1 cellular context compared by ENCODE assay signal in the genomic region with DNA sequence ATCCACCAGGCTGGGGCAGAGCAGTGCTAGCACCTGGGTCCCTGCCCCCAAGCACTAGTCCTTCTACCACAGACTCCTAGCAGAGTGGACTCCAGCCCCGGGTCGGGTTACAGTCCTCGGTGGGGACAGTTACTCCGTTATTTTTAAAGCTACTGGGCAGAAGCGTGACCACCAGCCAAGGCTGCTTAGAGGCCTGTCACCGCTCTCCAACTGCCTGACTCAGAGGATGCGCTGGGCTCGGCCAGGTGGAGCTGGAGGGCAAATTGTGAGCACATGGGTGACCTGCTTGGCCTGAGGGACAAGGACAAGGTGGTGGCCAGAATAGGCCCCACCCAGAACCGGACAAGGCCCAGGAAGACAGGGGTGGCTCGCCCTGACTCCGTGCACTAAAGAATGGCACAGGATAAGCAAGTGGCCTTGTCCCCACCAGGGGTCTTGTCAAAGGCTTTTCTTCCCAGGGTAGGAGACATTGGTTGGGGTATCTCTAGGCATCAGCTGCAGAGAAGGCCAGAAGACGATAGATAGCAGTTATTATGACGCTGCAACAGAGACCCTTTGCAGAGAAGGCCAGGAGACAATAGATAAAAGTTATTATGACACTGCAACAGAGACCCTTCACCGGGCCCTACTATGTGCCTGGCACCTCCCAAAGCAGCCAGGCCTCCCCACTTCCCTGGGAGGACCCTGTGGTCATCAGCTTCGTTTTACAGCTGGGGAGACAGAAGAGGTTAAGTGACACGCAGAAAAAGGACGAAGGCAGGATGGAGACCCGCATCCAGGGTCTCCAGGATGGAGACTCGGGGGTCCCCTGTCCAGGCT.
TF ChIP-seq lines count a peak whose summit lies in the region.

No MANE protein-coding gene starts in this region.

TF ChIP-seq in K562, 482 proteins besides CTCF, POLR2A, EP300 and RAD21 (continued from another document and continues in another):
- no peak for TF ChIP-seq PATZ1 (CRISPR knock-in tag; IDR thresholded peaks at IDR 0.05; ENCODE audit: borderline replicate concordance)
- no peak for TF ChIP-seq GABPB1 (CRISPR knock-in tag; IDR thresholded peaks at IDR 0.05)
- no peak for TF ChIP-seq SRSF1 (IDR thresholded peaks at IDR 0.05; ENCODE audit: low read depth, low read length)
- TF ChIP-seq ZNF3 (CRISPR knock-in tag; IDR thresholded peaks at IDR 0.05): no peak
- TF ChIP-seq, protein P1, sequence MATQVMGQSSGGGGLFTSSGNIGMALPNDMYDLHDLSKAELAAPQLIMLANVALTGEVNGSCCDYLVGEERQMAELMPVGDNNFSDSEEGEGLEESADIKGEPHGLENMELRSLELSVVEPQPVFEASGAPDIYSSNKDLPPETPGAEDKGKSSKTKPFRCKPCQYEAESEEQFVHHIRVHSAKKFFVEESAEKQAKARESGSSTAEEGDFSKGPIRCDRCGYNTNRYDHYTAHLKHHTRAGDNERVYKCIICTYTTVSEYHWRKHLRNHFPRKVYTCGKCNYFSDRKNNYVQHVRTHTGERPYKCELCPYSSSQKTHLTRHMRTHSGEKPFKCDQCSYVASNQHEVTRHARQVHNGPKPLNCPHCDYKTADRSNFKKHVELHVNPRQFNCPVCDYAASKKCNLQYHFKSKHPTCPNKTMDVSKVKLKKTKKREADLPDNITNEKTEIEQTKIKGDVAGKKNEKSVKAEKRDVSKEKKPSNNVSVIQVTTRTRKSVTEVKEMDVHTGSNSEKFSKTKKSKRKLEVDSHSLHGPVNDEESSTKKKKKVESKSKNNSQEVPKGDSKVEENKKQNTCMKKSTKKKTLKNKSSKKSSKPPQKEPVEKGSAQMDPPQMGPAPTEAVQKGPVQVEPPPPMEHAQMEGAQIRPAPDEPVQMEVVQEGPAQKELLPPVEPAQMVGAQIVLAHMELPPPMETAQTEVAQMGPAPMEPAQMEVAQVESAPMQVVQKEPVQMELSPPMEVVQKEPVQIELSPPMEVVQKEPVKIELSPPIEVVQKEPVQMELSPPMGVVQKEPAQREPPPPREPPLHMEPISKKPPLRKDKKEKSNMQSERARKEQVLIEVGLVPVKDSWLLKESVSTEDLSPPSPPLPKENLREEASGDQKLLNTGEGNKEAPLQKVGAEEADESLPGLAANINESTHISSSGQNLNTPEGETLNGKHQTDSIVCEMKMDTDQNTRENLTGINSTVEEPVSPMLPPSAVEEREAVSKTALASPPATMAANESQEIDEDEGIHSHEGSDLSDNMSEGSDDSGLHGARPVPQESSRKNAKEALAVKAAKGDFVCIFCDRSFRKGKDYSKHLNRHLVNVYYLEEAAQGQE (CRISPR knock-in tag; IDR thresholded peaks at IDR 0.05; ENCODE audit: low read depth): no peak
- TF ChIP-seq RBM17 (IDR thresholded peaks at IDR 0.05; ENCODE audit: borderline replicate concordance, low read depth, low read length): no peak
- no peak for TF ChIP-seq RBBP5 (IDR thresholded peaks at IDR 0.05; ENCODE audit: borderline replicate concordance, insufficient read depth, low read length, poor library complexity, severe bottlenecking)
- no peak for TF ChIP-seq TFAM (CRISPR knock-in tag; conservative IDR thresholded peaks at IDR 0.05)
- no peak for TF ChIP-seq MAZ (CRISPR knock-in tag; conservative IDR thresholded peaks at IDR 0.05 in 1 of 2, IDR thresholded peaks at IDR 0.05 in 1 of 2)
- no peak for TF ChIP-seq MXD1 (CRISPR knock-in tag; IDR thresholded peaks at IDR 0.05; ENCODE audit: borderline replicate concordance, poor library complexity, severe bottlenecking)
- no peak for TF ChIP-seq ERF (CRISPR knock-in tag; IDR thresholded peaks at IDR 0.05)
- no peak for TF ChIP-seq SIN3A (IDR thresholded peaks at IDR 0.05; ENCODE audit: borderline replicate concordance in 2 of 2, control insufficient read depth in 1 of 2, low read depth in 2 of 2, low read length in 2 of 2)
- no peak for TF ChIP-seq EGR1 (conservative IDR thresholded peaks at IDR 0.05)
- no peak for TF ChIP-seq CHD7 (IDR thresholded peaks at IDR 0.05; ENCODE audit: low read depth, low read length)
- TF ChIP-seq POLR2AphosphoS5 (IDR thresholded peaks at IDR 0.05; ENCODE audit: control insufficient read depth, insufficient read depth, low read depth, low read length): peak; percentile 51; the same call in 1 of the 2 replicates
- no peak for TF ChIP-seq SRSF9 (IDR thresholded peaks at IDR 0.05; ENCODE audit: borderline replicate concordance, low read depth, low read length)
- TF ChIP-seq, protein P2, sequence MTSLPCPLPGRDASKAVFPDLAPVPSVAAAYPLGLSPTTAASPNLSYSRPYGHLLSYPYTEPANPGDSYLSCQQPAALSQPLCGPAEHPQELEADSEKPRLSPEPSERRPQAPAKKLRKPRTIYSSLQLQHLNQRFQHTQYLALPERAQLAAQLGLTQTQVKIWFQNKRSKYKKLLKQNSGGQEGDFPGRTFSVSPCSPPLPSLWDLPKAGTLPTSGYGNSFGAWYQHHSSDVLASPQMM (CRISPR knock-in tag; IDR thresholded peaks at IDR 0.05): no peak
- no peak for TF ChIP-seq HLTF (IDR thresholded peaks at IDR 0.05)
- TF ChIP-seq CGGBP1 (CRISPR knock-in tag; IDR thresholded peaks at IDR 0.05): no peak
- peak; percentile 19; the same call in 1 of the 2 replicates for TF ChIP-seq FOXM1 (IDR thresholded peaks at IDR 0.05; ENCODE audit: low read depth)
- no peak for TF ChIP-seq FOXM1 (CRISPR knock-in tag; IDR thresholded peaks at IDR 0.05; ENCODE audit: low read depth)
- TF ChIP-seq SMAD1 (IDR thresholded peaks at IDR 0.05; ENCODE audit: low read depth, low read length, partially characterized antibody): no peak
- no peak for TF ChIP-seq RBM39 (optimal IDR thresholded peaks at IDR 0.05; ENCODE audit: low read depth, low read length)
- TF ChIP-seq ZC3H11A (IDR thresholded peaks at IDR 0.05; ENCODE audit: low read depth, low read length): no peak
- TF ChIP-seq PCBP2 (IDR thresholded peaks at IDR 0.05; ENCODE audit: low read depth, low read length, poor library complexity, severe bottlenecking): no peak
- no peak for TF ChIP-seq TCF7 (IDR thresholded peaks at IDR 0.05; ENCODE audit: borderline replicate concordance)
